Comparison of ENCODE assay signal across 12 cellular contexts in genomic region chr7:79778786-79779382, GRCh38.
DNase-seq lines count a peak whose midpoint lies in the region; TF ChIP-seq lines count a peak whose summit lies in the region.
"Had no signal": no experiment of that assay in that cellular context is flagged by ENCODE, and none has a peak within 500 bp of the region (broad histone marks: within the 10 kb centered on the region; RNA-seq: fewer than 3 reads in every experiment).

No MANE protein-coding gene starts in this region.

- no peaks in the 10 kb centered on the region for H3K4me1 ChIP-seq in OCI-LY7 (ENCODE audit: insufficient read depth, low read length, poor library complexity, severe bottlenecking)
- H3K4me1 ChIP-seq in suprapubic skin = no peaks in the 10 kb centered on the region

- 67% methylated on average over 4 of the region's 4 CpGs for WGBS in suprapubic skin

- H3K4me2 ChIP-seq in OCI-LY7 (ENCODE audit: low read length) = no peak overlapping the region

- no peak for TF ChIP-seq EP300 in suprapubic skin (IDR thresholded peaks at IDR 0.05)

- TF ChIP-seq CTCF in epithelial cell of esophagus (IDR thresholded peaks at IDR 0.05; ENCODE audit: insufficient read depth, low read depth, low read length, missing control alignments) (no peak), OCI-LY7 (conservative IDR thresholded peaks at IDR 0.05; ENCODE audit: low read length) (no peak), suprapubic skin (IDR thresholded peaks at IDR 0.05) (no peak)

- H3K9me3 ChIP-seq in OCI-LY7 (ENCODE audit: low read length) (no peaks in the 10 kb centered on the region), suprapubic skin (no peaks in the 10 kb centered on the region)

- no peak for TF ChIP-seq POLR2A in suprapubic skin (IDR thresholded peaks at IDR 0.05)

- POLR2A ChIA-PET in OCI-LY7 (lab: Charles Lee) = no interaction called here

- no peak overlapping the region for H3K4me3 ChIP-seq in epithelial cell of esophagus (ENCODE audit: low read length)
- H3K4me3 ChIP-seq in OCI-LY7 (ENCODE audit: low read depth, low read length, poor library complexity, severe bottlenecking) = no peak overlapping the region
- no peak overlapping the region for H3K4me3 ChIP-seq in suprapubic skin
- H3K4me3 ChIP-seq: SK-N-MC had no signal

- H3K27me3 ChIP-seq in suprapubic skin = no peaks in the 10 kb centered on the region

- H4K20me1 ChIP-seq in OCI-LY7 (ENCODE audit: insufficient read depth, low read length) = no peaks in the 10 kb centered on the region

- CTCF ChIA-PET in OCI-LY7 (lab: Charles Lee; ENCODE audit: unreplicated experiment) = no interaction called here

- no peaks in the 10 kb centered on the region for H3K36me3 ChIP-seq in OCI-LY7 (ENCODE audit: insufficient read depth, low read length)
- H3K36me3 ChIP-seq in suprapubic skin = no peaks in the 10 kb centered on the region

- intact Hi-C loops in OCI-LY7 (cut with micrococcal nuclease; ENCODE audit: unreplicated experiment) = no loop called here

- no peaks in the 10 kb centered on the region for H3K79me2 ChIP-seq in OCI-LY7 (ENCODE audit: insufficient read depth, low read depth, low read length)

- H3K9me2 ChIP-seq in OCI-LY7 (ENCODE audit: insufficient read depth, low read length) = no peaks in the 10 kb centered on the region

- BruUV-seq in OCI-LY7 (replicated peaks; lab: Mats Ljungman, UMichigan) = no TSS peak

- DNase-seq in GF-D8 (lab: John Stamatoyannopoulos, UW) (peak; percentile 49), NOMO-1 treated with dmso at 0.1 percent for 144 hours (lab: John Stamatoyannopoulos, UW; ENCODE audit: unreplicated experiment) (peak; percentile 99), epithelial cell of esophagus (ENCODE audit: low read depth) (peak; percentile 82), renal cortical epithelial cell (ENCODE audit: low read depth) (peak; percentile 80), NCI-H146 treated with DMSO at 0.1 percent for 48 hours (lab: John Stamatoyannopoulos, UW; ENCODE audit: unreplicated experiment) (no peak), OCI-LY7 (ENCODE audit: low spot score) (no peak), suprapubic skin (ENCODE audit: low spot score in 2 of 2) (no peak), NCI-H2081 (lab: John Stamatoyannopoulos, UW) (no peak)
- DNase-seq: activated CD4-positive, alpha-beta T cell treated with anti-CD3 and anti-CD28 coated beads, Interleukin-2, amount 50 U/mL, for 1 hour; NCI-H2171; stimulated activated naive CD4-positive, alpha-beta T cell treated with Interleukin-2 at 50 U/mL for 16 hours had no signal

- H3K27ac ChIP-seq in OCI-LY7 (ENCODE audit: low read depth, low read length, poor library complexity, severe bottlenecking) (no peak overlapping the region), suprapubic skin (no peak overlapping the region)
- H3K27ac ChIP-seq: SK-N-MC had no signal

- H2AFZ ChIP-seq in OCI-LY7 (ENCODE audit: low read length) = no peak overlapping the region

Comparison
In these comparisons a context has a peak if more than half of its experiments do, and no peak if none do; other contexts are left out.
1. DNase-seq: peak in GF-D8 (single experiment), NOMO-1 treated with dmso at 0.1 percent for 144 hours (single experiment), epithelial cell of esophagus (single experiment) and renal cortical epithelial cell (single experiment); none in NCI-H146 treated with DMSO at 0.1 percent for 48 hours (single experiment), OCI-LY7 (single experiment), suprapubic skin (0 of 2) and NCI-H2081 (0 of 2).